Comparison of ENCODE assay signal across 7 cellular contexts in the genomic region with DNA sequence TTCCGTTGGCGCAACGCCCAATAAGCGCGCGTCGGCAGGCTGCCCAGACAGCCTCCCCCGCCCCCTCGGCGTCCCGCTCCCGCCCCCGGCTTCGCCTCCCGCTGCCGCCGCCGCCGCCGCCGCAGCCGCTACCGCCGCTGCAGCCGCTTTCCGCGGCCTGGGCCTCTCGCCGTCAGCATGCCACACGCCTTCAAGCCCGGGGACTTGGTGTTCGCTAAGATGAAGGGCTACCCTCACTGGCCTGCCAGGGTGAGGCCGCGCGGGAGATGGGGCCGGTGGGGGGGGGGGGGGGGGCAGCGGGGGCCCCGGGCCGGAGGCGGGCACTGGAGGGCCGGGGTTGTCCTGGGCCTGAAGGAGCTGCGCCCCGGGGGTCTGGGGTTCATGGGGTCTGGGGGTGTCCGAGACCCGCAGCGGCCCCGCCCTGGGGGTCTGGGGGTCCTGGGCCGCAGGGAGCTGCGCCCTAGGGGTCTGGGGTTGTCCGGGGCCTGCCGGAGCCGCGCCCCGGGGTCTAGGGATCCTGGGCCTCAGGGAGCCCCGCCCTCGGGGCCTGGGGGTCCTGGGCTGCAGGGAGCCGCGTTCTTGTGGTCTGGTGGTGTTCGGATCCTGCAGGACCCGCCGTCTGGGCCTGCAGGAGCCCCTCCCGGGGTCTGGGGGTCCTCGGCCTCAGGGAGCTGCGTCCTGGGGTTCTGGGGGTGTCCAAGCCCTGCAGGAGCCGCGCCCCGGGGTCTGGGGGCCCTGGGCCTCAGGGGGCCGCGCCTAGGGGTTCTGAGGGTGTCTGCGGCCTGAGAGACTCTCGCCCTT. TPM values are rescaled to one million over a fixed set of nuclear protein-coding genes. Genes with fewer than 3 reads are reported as not detected.
A peak's percentile ranks its signal among the peaks of the same experiment; 100 is the strongest.
DNase-seq lines count a peak whose midpoint lies in the region; ATAC-seq and TF ChIP-seq lines count a peak whose summit lies in the region.

A gene (plus strand): TSS at position 124 of the 801 bp plus-strand sequence. CDS start 54 bp downstream, at position 178.

- peak within 1 kb of the TSS; percentile 82; the same call in 1 of the 2 replicates for H2AFZ ChIP-seq in OCI-LY7 (ENCODE audit: low read length)

- intact Hi-C loops in OCI-LY7 (cut with micrococcal nuclease; ENCODE audit: unreplicated experiment), result loop anchor here (5.0 kb wide), 1 partner anchor 70 kb away; a partner anchor contains a TSS
- intact Hi-C loops in mucosa of descending colon (cut with DNase I, micrococcal nuclease), result no loop called here
- intact Hi-C loops in aorta (cut with DNase I), result no loop called here

- peaks cover 27% of the 10 kb centered on the region for H3K79me2 ChIP-seq in OCI-LY7 (ENCODE audit: insufficient read depth, low read depth, low read length)

- H3K36me3 ChIP-seq in OCI-LY7 (ENCODE audit: insufficient read depth, low read length) (peaks cover 18% of the 10 kb centered on the region), mucosa of descending colon (ENCODE audit: low read depth) (peaks cover 6% of the 10 kb centered on the region), aorta (ENCODE audit: control insufficient read depth in 1 of 2, insufficient read depth in 2 of 2, low read length in 1 of 2) (peaks cover 0 to 2% of the 10 kb centered on the region in 2 donors)

- TF ChIP-seq CTCF in OCI-LY7 (conservative IDR thresholded peaks at IDR 0.05; ENCODE audit: low read length) (no peak), mucosa of descending colon (IDR thresholded peaks at IDR 0.05) (no peak)

- no peaks in the 10 kb centered on the region for H4K20me1 ChIP-seq in OCI-LY7 (ENCODE audit: insufficient read depth, low read length)

- BruUV-seq in OCI-LY7 (replicated peaks; lab: Mats Ljungman, UMichigan), result no TSS peak

- WGBS in aorta, 2 donors, result 1% methylated on average over 31 to 71 of the region's 71 CpGs

- peaks cover 30% of the 10 kb centered on the region for H3K4me1 ChIP-seq in OCI-LY7 (ENCODE audit: insufficient read depth, low read length, poor library complexity, severe bottlenecking)
- H3K4me1 ChIP-seq in mucosa of descending colon (ENCODE audit: low read depth), result peaks cover 12% of the 10 kb centered on the region
- H3K4me1 ChIP-seq in aorta (ENCODE audit: control insufficient read depth in 1 of 2, insufficient read depth in 2 of 2, low read length in 2 of 2), result peaks cover 0 to 2% of the 10 kb centered on the region in 2 donors

- CTCF ChIA-PET in OCI-LY7 (lab: Charles Lee; ENCODE audit: unreplicated experiment), result no interaction called here

- peak within 1 kb of the TSS; percentile 91 for H3K4me2 ChIP-seq in OCI-LY7 (ENCODE audit: low read length)

- POLR2A ChIA-PET in OCI-LY7 (lab: Charles Lee), result interaction anchor here (0.6 to 1.3 kb wide), 4 partner anchors 16 to 332 kb away, joined by 4 read pairs; a partner anchor contains a TSS

- no peaks in the 10 kb centered on the region for H3K27me3 ChIP-seq in aorta (ENCODE audit: control insufficient read depth in 1 of 2, insufficient read depth in 2 of 2, low read length in 1 of 2)

- no peaks in the 10 kb centered on the region for H3K9me2 ChIP-seq in OCI-LY7 (ENCODE audit: insufficient read depth, low read length)

- H3K9me3 ChIP-seq in OCI-LY7 (ENCODE audit: low read length) (no peaks in the 10 kb centered on the region), mucosa of descending colon (no peaks in the 10 kb centered on the region), aorta (ENCODE audit: control insufficient read depth, low read length) (no peaks in the 10 kb centered on the region)

- ATAC-seq in GM19324 (IDR thresholded peaks at IDR 0.05; ENCODE audit: low FRiP score, unreplicated experiment) (peak; percentile 3), mucosa of descending colon (no peak), aorta (ENCODE audit: low FRiP score) (no peak), GM18867 (IDR thresholded peaks at IDR 0.05; ENCODE audit: unreplicated experiment) (no peak)
- ATAC-seq in activated CD4-positive, CD25-positive, alpha-beta regulatory T cell treated with anti-CD3 and anti-CD28 coated beads, Interleukin-2, amount 50 U/mL, for 24 hours, result no peak

- H3K4me3 ChIP-seq in OCI-LY7 (ENCODE audit: low read depth, low read length, poor library complexity, severe bottlenecking), result peak within 1 kb of the TSS; percentile 98
- H3K4me3 ChIP-seq in mucosa of descending colon, result peak within 1 kb of the TSS; percentile 83
- peak within 1 kb of the TSS; percentile 86 to 93 for H3K4me3 ChIP-seq in aorta (ENCODE audit: low read length in 2 of 2)

- no peak for DNase-seq in OCI-LY7 (ENCODE audit: low spot score)
- no peak for DNase-seq in dermis microvascular lymphatic vessel endothelial cell (ENCODE audit: low read depth in 2 of 2)
- DNase-seq in mucosa of descending colon, result peak in 2 of 3 donors; percentile 69 to 98
- peak in 1 of 2 donors; percentile 98 for DNase-seq in aorta

- peak within 1 kb of the TSS; percentile 88 for H3K27ac ChIP-seq in OCI-LY7 (ENCODE audit: low read depth, low read length, poor library complexity, severe bottlenecking)
- peak within 1 kb of the TSS in 1 of 2 donors; percentile 34 for H3K27ac ChIP-seq in aorta (ENCODE audit: low read depth in 1 of 2, low read length in 2 of 2)

RNA-seq across cellular contexts. Expression of the gene that starts here (rescaled TPM):
- total RNA-seq in OCI-LY7 (2014; rRNA removed; shearing (Covaris generic)), result 54.5 and 79.9 TPM in 2 replicates
- total RNA-seq in OCI-LY7 (2022) (77.3 and 85.9 TPM in 2 replicates), dermis microvascular lymphatic vessel endothelial cell (37.3 and 41.8 TPM in 2 replicates), mucosa of descending colon (10 to 100 TPM; 35.6 to 49.2 (median 39.0) TPM), aorta (10 to 100 TPM; 23.6 to 36.1 TPM)
- polyA plus RNA-seq in aorta, result 10 to 100 TPM; 15.4 to 47.9 TPM

Comparison
In these comparisons a context has a peak if more than half of its experiments do, and no peak if none do; other contexts are left out.
1. DNase-seq: peak in mucosa of descending colon (2 of 3); none in OCI-LY7 (single experiment) and dermis microvascular lymphatic vessel endothelial cell (0 of 2).
2. Peak in every context shown above with its lines, with median percentiles within 50 percentile points of each other: H3K4me3 ChIP-seq.